Comparison of ENCODE assay signal across 28 cellular contexts in the genomic region with DNA sequence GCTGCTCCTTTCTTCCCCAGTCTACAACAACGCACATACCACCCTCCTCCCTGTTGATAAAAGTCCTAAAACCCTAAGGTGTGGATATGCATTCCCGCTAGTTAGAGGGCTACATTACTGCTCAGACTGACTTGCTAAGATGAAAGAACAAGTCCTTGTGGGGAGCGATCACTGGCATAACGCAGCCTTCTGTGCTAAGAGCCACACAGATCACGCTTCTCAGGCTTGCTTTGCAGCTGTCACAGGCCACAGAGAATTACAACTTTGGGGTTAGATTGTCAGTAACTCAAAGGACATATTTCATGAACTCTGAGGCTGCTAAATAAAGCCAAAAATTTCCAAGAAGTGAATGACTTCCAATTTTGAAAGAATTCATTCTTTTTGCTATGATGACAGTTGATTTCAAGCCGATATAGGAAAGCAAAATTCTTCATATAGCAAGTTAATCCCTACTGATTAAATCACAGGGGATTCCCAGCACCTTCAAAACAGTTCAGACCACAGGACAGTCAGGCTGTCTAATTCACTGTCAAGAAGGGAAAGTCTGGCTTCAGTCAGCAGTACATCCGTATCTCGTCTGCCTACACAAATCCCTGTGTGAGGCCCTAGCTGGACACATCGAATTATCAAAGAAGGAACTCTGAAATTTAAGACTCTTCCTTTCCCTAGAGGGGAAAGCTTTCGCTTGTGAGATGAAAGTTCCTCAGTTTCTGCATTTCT.
DNase-seq lines count a peak whose midpoint lies in the region; ATAC-seq and TF ChIP-seq lines count a peak whose summit lies in the region.
"Had no signal": no experiment of that assay in that cellular context is flagged by ENCODE, and none has a peak within 500 bp of the region (broad histone marks: within the 10 kb centered on the region; RNA-seq: fewer than 3 reads in every experiment).

No MANE protein-coding gene starts in this region.

- H3K27ac Mint-ChIP-seq in nephron = peak overlapping the region; percentile 83 to 90 (median 85)
- H3K27ac Mint-ChIP-seq in type B pancreatic cell = no peak overlapping the region
- H3K27ac Mint-ChIP-seq: activated CD8-positive, alpha-beta memory T cell treated with anti-CD3 and anti-CD28 coated beads, Interleukin-2, amount 10 ng/mL, durations not matched to agents 7 days and 5 days; activated naive CD8-positive, alpha-beta T cell treated with anti-CD3 and anti-CD28 coated beads for 36 hours; CD8-positive, alpha-beta T cell; naive thymus-derived CD8-positive, alpha-beta T cell had no signal

- no peaks in the 10 kb centered on the region for H4K20me1 ChIP-seq in SK-N-SH (ENCODE audit: insufficient read depth)

- H3K27me3 Mint-ChIP-seq in nephron (ENCODE audit: low read depth) = no peaks in the 10 kb centered on the region
- H3K27me3 Mint-ChIP-seq in type B pancreatic cell = no peaks in the 10 kb centered on the region
- H3K27me3 Mint-ChIP-seq: activated CD8-positive, alpha-beta memory T cell treated with anti-CD3 and anti-CD28 coated beads, Interleukin-2, amount 10 ng/mL, durations not matched to agents 7 days and 5 days; activated naive CD8-positive, alpha-beta T cell treated with anti-CD3 and anti-CD28 coated beads for 36 hours; naive thymus-derived CD8-positive, alpha-beta T cell had no signal

- H3K27ac ChIP-seq in SK-N-SH (ENCODE audit: low read depth in 2 of 2, low read length in 1 of 2) = peak overlapping the region in 1 of 2 experiments; percentile 60; a peak in 2 of 4 replicates
- H3K27ac ChIP-seq: ascending aorta, colonic mucosa, ovary, SJSA1 had no signal

- intact Hi-C loops in Right ventricle myocardium inferior (cut with DNase I) = no loop called here

- TF ChIP-seq EP300 in SK-N-SH (IDR thresholded peaks at IDR 0.05; ENCODE audit: borderline replicate concordance in 1 of 2, low read depth in 1 of 2, low read length in 1 of 2) = peak in 1 of 2 experiments; percentile 13; a peak in 1 of 4 replicates

- H3K4me2 ChIP-seq in SK-N-SH = no peak overlapping the region

- H2AFZ ChIP-seq in SK-N-SH (ENCODE audit: low read depth) = no peak overlapping the region

- POLR2A ChIA-PET in SK-N-SH (lab: Yijun Ruan, JAX) = interaction anchor here (1.0 kb wide), 1 partner anchor 54 kb away, joined by 3 read pairs; no protein-coding TSS in a partner anchor

- H3K36me3 Mint-ChIP-seq in nephron (ENCODE audit: low read depth) (peaks cover 32% of the 10 kb centered on the region), type B pancreatic cell (peaks cover 15% of the 10 kb centered on the region)

- 80% methylated on average over 10 of the region's 10 CpGs for WGBS in SK-N-SH (ENCODE audit: low lambda C conversion rate)

- H3K9me3 ChIP-seq in SK-N-SH = no peaks in the 10 kb centered on the region
- H3K9me3 ChIP-seq: ascending aorta, colonic mucosa, ovary, SJSA1 had no signal

- DNase-seq in SK-N-SH = no peak
- peak; percentile 93 for DNase-seq in fibroblast of villous mesenchyme (ENCODE audit: low read depth)
- DNase-seq in type B pancreatic cell (ENCODE audit: extremely low spot score, unreplicated experiment) = no peak
- DNase-seq in Right ventricle myocardium inferior (ENCODE audit: missing footprints) = no peak
- DNase-seq in RKO (ENCODE audit: low spot score) = no peak
- DNase-seq in foreskin fibroblast = no peak
- DNase-seq: activated CD4-positive, CD25-positive, alpha-beta regulatory T cell; activated CD8-positive, alpha-beta memory T cell treated with anti-CD3 and anti-CD28 coated beads, Interleukin-2, amount 10 ng/mL, durations not matched to agents 7 days and 5 days; activated gamma-delta T cell; activated naive CD8-positive, alpha-beta T cell treated with anti-CD3 and anti-CD28 coated beads for 36 hours; activated T-cell treated with anti-CD3 and anti-CD28 coated beads, Interleukin-2, amount 50 U/mL, for 4 hours; CD8-positive, alpha-beta T cell; colonic mucosa; effector CD4-positive, alpha-beta T cell; EL; left ventricle myocardium superior; naive thymus-derived CD8-positive, alpha-beta T cell; NCI-H1436; NCI-H226; ovary; small intestine; stimulated activated CD4-positive, alpha-beta T cell treated with anti-CD3 and anti-CD28 coated beads, Interleukin-1b, Interleukin-23, amount 100 ng/mL, for 48 hours; stimulated activated naive CD8-positive, alpha-beta T cell treated with anti-CD3 and anti-CD28 coated beads, Interleukin-15, Interleukin-2, amounts not matched to agents 100 U/mL and 50 U/mL, for 24 hours had no signal

- no peak overlapping the region for H3K4me3 ChIP-seq in SK-N-SH (ENCODE audit: low read depth in 2 of 2, low read length in 1 of 2)
- no peak overlapping the region for H3K4me3 ChIP-seq in fibroblast of villous mesenchyme (ENCODE audit: low read depth, low read length)
- H3K4me3 ChIP-seq in foreskin fibroblast (ENCODE audit: low read depth in 1 of 2, low read length in 2 of 2) = no peak overlapping the region
- H3K4me3 ChIP-seq: ascending aorta, colonic mucosa, K562, ovary, SJSA1 had no signal

- H3K9me3 Mint-ChIP-seq in nephron = no peaks in the 10 kb centered on the region
- no peaks in the 10 kb centered on the region for H3K9me3 Mint-ChIP-seq in type B pancreatic cell
- H3K9me3 Mint-ChIP-seq: activated naive CD8-positive, alpha-beta T cell treated with anti-CD3 and anti-CD28 coated beads for 36 hours; activated T-cell treated with anti-CD3 and anti-CD28 coated beads, Interleukin-2, amount 50 U/mL, for 4 hours; CD8-positive, alpha-beta T cell; naive thymus-derived CD8-positive, alpha-beta T cell had no signal

- no peak for TF ChIP-seq RAD21 in SK-N-SH (IDR thresholded peaks at IDR 0.05; ENCODE audit: low read length)

- no peaks in the 10 kb centered on the region for H3K27me3 ChIP-seq in SK-N-SH (ENCODE audit: insufficient read depth)
- H3K27me3 ChIP-seq: ascending aorta, colonic mucosa, ovary, SJSA1 had no signal

- H3K9me2 ChIP-seq in SK-N-SH = no peaks in the 10 kb centered on the region

- no peaks in the 10 kb centered on the region for H3K79me2 ChIP-seq in SK-N-SH (ENCODE audit: insufficient read depth)

- peaks cover 5 to 8% of the 10 kb centered on the region in 2 experiments for H3K36me3 ChIP-seq in SK-N-SH (replicated peaks in 1 of 2; ENCODE audit: control insufficient read depth in 1 of 2, insufficient read depth in 2 of 2, low read length in 1 of 2)
- H3K36me3 ChIP-seq: colonic mucosa, ovary had no signal

- CTCF ChIA-PET in SK-N-SH (lab: Yijun Ruan, JAX) = interaction anchor here (1.1 kb wide), 1 partner anchor 195 kb away, joined by 3 read pairs; no protein-coding TSS in a partner anchor

- peaks cover 0 to 41% of the 10 kb centered on the region in 2 experiments; a peak in 3 of 4 replicates for H3K4me1 ChIP-seq in SK-N-SH (ENCODE audit: control insufficient read depth in 1 of 2, insufficient read depth in 2 of 2, low read depth in 1 of 2, low read length in 1 of 2)
- H3K4me1 ChIP-seq: ascending aorta, colonic mucosa, SJSA1 had no signal

- H3K4me1 Mint-ChIP-seq in nephron (peaks cover 57% of the 10 kb centered on the region), type B pancreatic cell (ENCODE audit: unreplicated experiment) (peaks cover 32% of the 10 kb centered on the region)
- H3K4me1 Mint-ChIP-seq: activated naive CD8-positive, alpha-beta T cell treated with anti-CD3 and anti-CD28 coated beads for 36 hours had no signal

- H3K4me3 Mint-ChIP-seq in nephron (peak overlapping the region in 2 of 3 experiments; percentile 34 to 65), type B pancreatic cell (peak overlapping the region; percentile 21)
- H3K4me3 Mint-ChIP-seq: activated CD8-positive, alpha-beta memory T cell treated with anti-CD3 and anti-CD28 coated beads, Interleukin-2, amount 10 ng/mL, durations not matched to agents 7 days and 5 days; activated naive CD8-positive, alpha-beta T cell treated with anti-CD3 and anti-CD28 coated beads for 36 hours; activated T-cell treated with anti-CD3 and anti-CD28 coated beads, Interleukin-2, amount 50 U/mL, for 4 hours; CD8-positive, alpha-beta T cell; naive thymus-derived CD8-positive, alpha-beta T cell had no signal

- H3K9ac ChIP-seq in SK-N-SH = no peak overlapping the region

- peak; percentile 30 for ATAC-seq in SK-N-SH treated with all-trans-retinoic acid at 6 μM for 48 hours
- ATAC-seq in Right ventricle myocardium inferior = no peak
- ATAC-seq: activated CD8-positive, alpha-beta memory T cell treated with anti-CD3 and anti-CD28 coated beads, Interleukin-2, amount 10 ng/mL, durations not matched to agents 7 days and 5 days; activated T-cell treated with anti-CD3 and anti-CD28 coated beads, Interleukin-2, amount 50 U/mL, for 4 hours; CD8-positive, alpha-beta T cell; K562; left ventricle myocardium superior; naive thymus-derived CD8-positive, alpha-beta T cell; stimulated activated naive CD8-positive, alpha-beta T cell treated with anti-CD3 and anti-CD28 coated beads, Interleukin-15, Interleukin-2, amounts not matched to agents 100 U/mL and 50 U/mL, for 24 hours had no signal

- no peaks in the 10 kb centered on the region for H3F3A ChIP-seq in SK-N-SH (replicated peaks; ENCODE audit: insufficient read depth)

- no peak for TF ChIP-seq CTCF in SK-N-SH (IDR thresholded peaks at IDR 0.05)
- no peak for TF ChIP-seq CTCF in fibroblast of villous mesenchyme (IDR thresholded peaks at IDR 0.05; ENCODE audit: insufficient read depth, low read depth, low read length)
- no peak for TF ChIP-seq CTCF in nephron (IDR thresholded peaks at IDR 0.05; ENCODE audit: unreplicated experiment in 3 of 3)
- TF ChIP-seq CTCF in type B pancreatic cell (conservative IDR thresholded peaks at IDR 0.05) = no peak
- no peak for TF ChIP-seq CTCF in foreskin fibroblast (IDR thresholded peaks at IDR 0.05; ENCODE audit: low read depth, low read length)

TF ChIP-seq in SK-N-SH, 30 proteins besides CTCF, POLR2A, EP300 and RAD21 (continues in another document):
- TF ChIP-seq RCOR1 (IDR thresholded peaks at IDR 0.05; ENCODE audit: low read length) = no peak
